In the genomic region with DNA sequence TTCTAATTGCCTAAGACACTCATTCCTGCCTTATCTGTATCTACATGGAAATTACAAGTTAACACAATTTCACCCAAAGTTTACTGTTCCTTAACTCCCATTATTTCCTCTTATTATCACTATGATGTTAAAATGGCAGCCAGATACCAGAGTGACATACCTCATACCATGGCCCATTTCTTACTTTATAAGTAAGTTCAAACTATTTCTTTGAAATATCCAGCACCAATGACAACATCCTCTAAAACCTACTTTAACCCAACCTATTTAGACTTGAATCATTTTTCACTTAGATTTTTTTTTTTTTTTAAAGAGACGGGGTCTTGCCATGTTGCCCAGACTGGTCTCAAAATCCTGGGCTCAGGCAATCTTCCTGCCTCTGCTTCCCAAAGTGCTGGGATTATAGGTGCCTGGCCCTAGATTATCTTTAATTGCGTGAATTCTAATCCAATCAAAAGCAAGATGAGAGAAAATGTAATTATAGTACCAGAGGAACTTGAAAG, we compare ENCODE assay signal across 16 cellular contexts. TPM values are rescaled to one million over a fixed set of nuclear protein-coding genes. Genes with fewer than 3 reads are reported as not detected.
DNase-seq lines count a peak whose midpoint lies in the region; ATAC-seq and TF ChIP-seq lines count a peak whose summit lies in the region.
"Had no signal": no experiment of that assay in that cellular context is flagged by ENCODE, and none has a peak within 500 bp of the region (broad histone marks: within the 10 kb centered on the region; RNA-seq: fewer than 3 reads in every experiment).

No MANE protein-coding gene starts in this region.

- H2AFZ ChIP-seq in Loucy (ENCODE audit: low read length), result no peak overlapping the region

- no peaks in the 10 kb centered on the region for H3K9me3 Mint-ChIP-seq in activated CD8-positive, alpha-beta T cell treated with anti-CD3 and anti-CD28 coated beads for 36 hours
- no peaks in the 10 kb centered on the region for H3K9me3 Mint-ChIP-seq in activated CD8-positive, alpha-beta T cell treated with anti-CD3 and anti-CD28 coated beads, Interleukin-2, amount 10 ng/mL, durations not matched to agents 7 days and 5 days (ENCODE audit: insufficient read depth)
- H3K9me3 Mint-ChIP-seq in activated naive CD8-positive, alpha-beta T cell treated with anti-CD3 and anti-CD28 coated beads, Interleukin-2, amount 10 ng/mL, durations not matched to agents 7 days and 5 days, result no peaks in the 10 kb centered on the region
- H3K9me3 Mint-ChIP-seq in stimulated activated effector memory CD8-positive, alpha-beta T cell treated with anti-CD3 and anti-CD28 coated beads, Interleukin-12 subunit alpha, Interleukin-12 subunit beta, amount 100 ng/mL, for 72 hours, result no peaks in the 10 kb centered on the region

- H3K4me3 ChIP-seq in Loucy (ENCODE audit: low read length, poor library complexity, severe bottlenecking) (no peak overlapping the region), body of pancreas (no peak overlapping the region), tibial artery (no peak overlapping the region)

- no peaks in the 10 kb centered on the region for H3K9me2 ChIP-seq in Loucy (replicated peaks; ENCODE audit: low read depth, low read length)

- H3K36me3 Mint-ChIP-seq in activated CD8-positive, alpha-beta T cell treated with anti-CD3 and anti-CD28 coated beads for 36 hours (ENCODE audit: low read depth), result peaks cover 8% of the 10 kb centered on the region
- peaks cover 4% of the 10 kb centered on the region for H3K36me3 Mint-ChIP-seq in activated CD8-positive, alpha-beta T cell treated with anti-CD3 and anti-CD28 coated beads, Interleukin-2, amount 10 ng/mL, durations not matched to agents 7 days and 5 days (ENCODE audit: low read depth)
- peaks cover 19% of the 10 kb centered on the region for H3K36me3 Mint-ChIP-seq in activated naive CD8-positive, alpha-beta T cell treated with anti-CD3 and anti-CD28 coated beads, Interleukin-2, amount 10 ng/mL, durations not matched to agents 7 days and 5 days
- peaks cover 18% of the 10 kb centered on the region for H3K36me3 Mint-ChIP-seq in stimulated activated effector memory CD8-positive, alpha-beta T cell treated with anti-CD3 and anti-CD28 coated beads, Interleukin-12 subunit alpha, Interleukin-12 subunit beta, amount 100 ng/mL, for 72 hours

- H3K9me3 ChIP-seq in Loucy (ENCODE audit: insufficient read depth, low read depth, low read length), result no peaks in the 10 kb centered on the region
- H3K9me3 ChIP-seq in body of pancreas, result no peaks in the 10 kb centered on the region
- H3K9me3 ChIP-seq in tibial artery, result no peaks in the 10 kb centered on the region

- intact Hi-C loops in activated CD8-positive, alpha-beta T cell treated with anti-CD3 and anti-CD28 coated beads for 36 hours (cut with micrococcal nuclease), result no loop called here
- intact Hi-C loops in body of pancreas (cut with DNase I), result no loop called here
- intact Hi-C loops in tibial artery (cut with DNase I; ENCODE audit: low total_unique reads), result loop anchor here (10.0 kb wide), 1 partner anchor 98 kb away; no protein-coding TSS in a partner anchor

- POLR2A ChIA-PET in activated CD8-positive, alpha-beta T cell treated with anti-CD3 and anti-CD28 coated beads for 36 hours (lab: Charles Lee), result no interaction called here
- POLR2A ChIA-PET in activated CD8-positive, alpha-beta T cell treated with anti-CD3 and anti-CD28 coated beads, Interleukin-2, amount 10 ng/mL, durations not matched to agents 7 days and 5 days (lab: Charles Lee), result interaction anchor here (1.1 kb wide), 1 partner anchor 10 kb away, joined by 3 read pairs; a partner anchor contains a TSS
- POLR2A ChIA-PET in activated naive CD8-positive, alpha-beta T cell treated with anti-CD3 and anti-CD28 coated beads, Interleukin-2, amount 10 ng/mL, durations not matched to agents 7 days and 5 days (lab: Charles Lee), result interaction anchor here (0.8 kb wide), 1 partner anchor 214 kb away, joined by 5 read pairs; a partner anchor contains a TSS

- H3K27ac Mint-ChIP-seq in activated CD8-positive, alpha-beta T cell treated with anti-CD3 and anti-CD28 coated beads for 36 hours, result peak overlapping the region; percentile 57
- no peak overlapping the region for H3K27ac Mint-ChIP-seq in activated CD8-positive, alpha-beta T cell treated with anti-CD3 and anti-CD28 coated beads, Interleukin-2, amount 10 ng/mL, durations not matched to agents 7 days and 5 days
- H3K27ac Mint-ChIP-seq in activated naive CD8-positive, alpha-beta T cell treated with anti-CD3 and anti-CD28 coated beads, Interleukin-2, amount 10 ng/mL, durations not matched to agents 7 days and 5 days, result peak overlapping the region; percentile 22
- H3K27ac Mint-ChIP-seq in stimulated activated effector memory CD8-positive, alpha-beta T cell treated with anti-CD3 and anti-CD28 coated beads, Interleukin-12 subunit alpha, Interleukin-12 subunit beta, amount 100 ng/mL, for 72 hours, result peak overlapping the region; percentile 87

- H3K4me3 Mint-ChIP-seq in activated CD8-positive, alpha-beta T cell treated with anti-CD3 and anti-CD28 coated beads for 36 hours, result no peak overlapping the region
- no peak overlapping the region for H3K4me3 Mint-ChIP-seq in activated CD8-positive, alpha-beta T cell treated with anti-CD3 and anti-CD28 coated beads, Interleukin-2, amount 10 ng/mL, durations not matched to agents 7 days and 5 days
- no peak overlapping the region for H3K4me3 Mint-ChIP-seq in activated naive CD8-positive, alpha-beta T cell treated with anti-CD3 and anti-CD28 coated beads, Interleukin-2, amount 10 ng/mL, durations not matched to agents 7 days and 5 days
- peak overlapping the region; percentile 53 for H3K4me3 Mint-ChIP-seq in stimulated activated effector memory CD8-positive, alpha-beta T cell treated with anti-CD3 and anti-CD28 coated beads, Interleukin-12 subunit alpha, Interleukin-12 subunit beta, amount 100 ng/mL, for 72 hours

- DNase-seq in activated CD8-positive, alpha-beta T cell treated with anti-CD3 and anti-CD28 coated beads for 36 hours, result no peak
- DNase-seq in activated CD8-positive, alpha-beta T cell treated with anti-CD3 and anti-CD28 coated beads, Interleukin-2, amount 10 ng/mL, durations not matched to agents 7 days and 5 days, result no peak
- DNase-seq in activated naive CD8-positive, alpha-beta T cell treated with anti-CD3 and anti-CD28 coated beads, Interleukin-2, amount 10 ng/mL, durations not matched to agents 7 days and 5 days, result no peak
- no peak for DNase-seq in stimulated activated effector memory CD8-positive, alpha-beta T cell treated with anti-CD3 and anti-CD28 coated beads, Interleukin-12 subunit alpha, Interleukin-12 subunit beta, amount 100 ng/mL, for 72 hours (ENCODE audit: low spot score in 2 of 2)
- no peak for DNase-seq in body of pancreas
- DNase-seq in tibial artery, result no peak
- DNase-seq: COR-L47, DMS153, H7, Kasumi-1, NCI-H187 treated with DMSO at 0.1 percent for 48 hours, NCI-H2171, NCI-H510A had no signal

- H3K9ac ChIP-seq in Loucy (ENCODE audit: low read depth, low read length, poor library complexity, severe bottlenecking), result no peak overlapping the region

- peaks cover 42% of the 10 kb centered on the region for H3K4me1 ChIP-seq in Loucy (ENCODE audit: insufficient read depth, low read length, poor library complexity, severe bottlenecking)
- H3K4me1 ChIP-seq in body of pancreas, result peaks cover 10% of the 10 kb centered on the region
- H3K4me1 ChIP-seq in tibial artery, result peaks cover 0 to 52% (median 11%) of the 10 kb centered on the region in 4 donors

- H3K36me3 ChIP-seq in Loucy (ENCODE audit: insufficient read depth, low read length) (peaks cover 4% of the 10 kb centered on the region; the same call in 1 of the 2 replicates), body of pancreas (replicated peaks in 1 of 2; ENCODE audit: insufficient read depth in 1 of 2, low read depth in 2 of 2) (no peaks in the 10 kb centered on the region), tibial artery (no peaks in the 10 kb centered on the region)

- H3K27ac ChIP-seq in body of pancreas, result no peak overlapping the region
- no peak overlapping the region for H3K27ac ChIP-seq in tibial artery
- H3K27ac ChIP-seq: C4-2B had no signal

- H3K4me2 ChIP-seq in Loucy (ENCODE audit: low read depth, low read length, poor library complexity, severe bottlenecking), result peak overlapping the region; percentile 19

- H4K20me1 ChIP-seq in Loucy (ENCODE audit: insufficient read depth, low read length, poor library complexity, severe bottlenecking), result peaks cover 45% of the 10 kb centered on the region

- H3K79me2 ChIP-seq in Loucy (ENCODE audit: insufficient read depth, low read length), result peaks cover 93% of the 10 kb centered on the region

- no peak for TF ChIP-seq POLR2A in body of pancreas (IDR thresholded peaks at IDR 0.05)

- peaks cover 61% of the 10 kb centered on the region for H3K4me1 Mint-ChIP-seq in activated CD8-positive, alpha-beta T cell treated with anti-CD3 and anti-CD28 coated beads for 36 hours (ENCODE audit: low read depth)
- peaks cover 33% of the 10 kb centered on the region for H3K4me1 Mint-ChIP-seq in activated CD8-positive, alpha-beta T cell treated with anti-CD3 and anti-CD28 coated beads, Interleukin-2, amount 10 ng/mL, durations not matched to agents 7 days and 5 days (ENCODE audit: low read depth)
- H3K4me1 Mint-ChIP-seq in activated naive CD8-positive, alpha-beta T cell treated with anti-CD3 and anti-CD28 coated beads, Interleukin-2, amount 10 ng/mL, durations not matched to agents 7 days and 5 days, result peaks cover 32% of the 10 kb centered on the region
- H3K4me1 Mint-ChIP-seq in stimulated activated effector memory CD8-positive, alpha-beta T cell treated with anti-CD3 and anti-CD28 coated beads, Interleukin-12 subunit alpha, Interleukin-12 subunit beta, amount 100 ng/mL, for 72 hours, result peaks cover 49% of the 10 kb centered on the region

- no peak for TF ChIP-seq CTCF in activated CD8-positive, alpha-beta T cell treated with anti-CD3 and anti-CD28 coated beads for 36 hours (IDR thresholded peaks at IDR 0.05)
- no peak for TF ChIP-seq CTCF in Loucy (conservative IDR thresholded peaks at IDR 0.05; ENCODE audit: low read length)
- no peak for TF ChIP-seq CTCF in body of pancreas (IDR thresholded peaks at IDR 0.05)
- no peak for TF ChIP-seq CTCF in tibial artery (IDR thresholded peaks at IDR 0.05)

- 0 out of 2 replicates have a peak, but pooled peaks cover 4% of the 10 kb centered on the region for H3F3A ChIP-seq in Loucy (ENCODE audit: low read depth)

- CTCF ChIA-PET in activated CD8-positive, alpha-beta T cell treated with anti-CD3 and anti-CD28 coated beads for 36 hours (lab: Charles Lee), result interaction anchor here (0.9 to 1.9 kb wide), 2 partner anchors 10 to 214 kb away, joined by 3 to 5 read pairs; a partner anchor contains a TSS
- CTCF ChIA-PET in activated CD8-positive, alpha-beta T cell treated with anti-CD3 and anti-CD28 coated beads, Interleukin-2, amount 10 ng/mL, durations not matched to agents 7 days and 5 days (lab: Charles Lee), result interaction anchor here (1.0 kb wide), 1 partner anchor 214 kb away, joined by 5 read pairs; a partner anchor contains a TSS

- H3K27me3 ChIP-seq in Loucy (ENCODE audit: insufficient read depth, low read length, poor library complexity, severe bottlenecking) (no peaks in the 10 kb centered on the region), body of pancreas (no peaks in the 10 kb centered on the region), tibial artery (no peaks in the 10 kb centered on the region)

- ATAC-seq in activated CD8-positive, alpha-beta T cell treated with anti-CD3 and anti-CD28 coated beads for 36 hours, result peak; percentile 62
- ATAC-seq in activated CD8-positive, alpha-beta T cell treated with anti-CD3 and anti-CD28 coated beads, Interleukin-2, amount 10 ng/mL, durations not matched to agents 7 days and 5 days, result no peak
- ATAC-seq in activated naive CD8-positive, alpha-beta T cell treated with anti-CD3 and anti-CD28 coated beads, Interleukin-2, amount 10 ng/mL, durations not matched to agents 7 days and 5 days (ENCODE audit: low read depth), result no peak
- peak; percentile 75 for ATAC-seq in stimulated activated effector memory CD8-positive, alpha-beta T cell treated with anti-CD3 and anti-CD28 coated beads, Interleukin-12 subunit alpha, Interleukin-12 subunit beta, amount 100 ng/mL, for 72 hours
- ATAC-seq in GM18907 (IDR thresholded peaks at IDR 0.05; ENCODE audit: unreplicated experiment), result no peak
- ATAC-seq in body of pancreas, result no peak

- WGBS in body of pancreas, 2 donors, result 97 to 98% methylated on average over 2 of the region's 2 CpGs

- no peaks in the 10 kb centered on the region for H3K27me3 Mint-ChIP-seq in activated CD8-positive, alpha-beta T cell treated with anti-CD3 and anti-CD28 coated beads for 36 hours
- no peaks in the 10 kb centered on the region for H3K27me3 Mint-ChIP-seq in activated CD8-positive, alpha-beta T cell treated with anti-CD3 and anti-CD28 coated beads, Interleukin-2, amount 10 ng/mL, durations not matched to agents 7 days and 5 days (ENCODE audit: low read depth)
- no peaks in the 10 kb centered on the region for H3K27me3 Mint-ChIP-seq in activated naive CD8-positive, alpha-beta T cell treated with anti-CD3 and anti-CD28 coated beads, Interleukin-2, amount 10 ng/mL, durations not matched to agents 7 days and 5 days

RNA-seq across cellular contexts. Expression of a gene that starts 10.0 kb away (rescaled TPM):
- 10 to 100 TPM; 20.1 to 27.6 TPM for total RNA-seq in activated CD8-positive, alpha-beta T cell treated with anti-CD3 and anti-CD28 coated beads for 36 hours
- total RNA-seq in activated CD8-positive, alpha-beta T cell treated with anti-CD3 and anti-CD28 coated beads, Interleukin-2, amount 10 ng/mL, durations not matched to agents 7 days and 5 days, result 10 to 100 TPM; 29.2 to 30.0 TPM
- 10 to 100 TPM; 20.1 to 23.0 TPM for total RNA-seq in activated naive CD8-positive, alpha-beta T cell treated with anti-CD3 and anti-CD28 coated beads, Interleukin-2, amount 10 ng/mL, durations not matched to agents 7 days and 5 days
- total RNA-seq in body of pancreas, result 10 to 100 TPM; 28.3 to 29.7 TPM

Comparison
In these comparisons a context has a peak if more than half of its experiments do, and no peak if none do; other contexts are left out.
1. ATAC-seq: peak in activated CD8-positive, alpha-beta T cell treated with anti-CD3 and anti-CD28 coated beads for 36 hours (single experiment) and stimulated activated effector memory CD8-positive, alpha-beta T cell treated with anti-CD3 and anti-CD28 coated beads, Interleukin-12 subunit alpha, Interleukin-12 subunit beta, amount 100 ng/mL, for 72 hours (single experiment); none in activated CD8-positive, alpha-beta T cell treated with anti-CD3 and anti-CD28 coated beads, Interleukin-2, amount 10 ng/mL, durations not matched to agents 7 days and 5 days (single experiment), activated naive CD8-positive, alpha-beta T cell treated with anti-CD3 and anti-CD28 coated beads, Interleukin-2, amount 10 ng/mL, durations not matched to agents 7 days and 5 days (single experiment), GM18907 (single experiment) and body of pancreas (single experiment).